1 cellular context compared by ENCODE assay signal in the genomic region with DNA sequence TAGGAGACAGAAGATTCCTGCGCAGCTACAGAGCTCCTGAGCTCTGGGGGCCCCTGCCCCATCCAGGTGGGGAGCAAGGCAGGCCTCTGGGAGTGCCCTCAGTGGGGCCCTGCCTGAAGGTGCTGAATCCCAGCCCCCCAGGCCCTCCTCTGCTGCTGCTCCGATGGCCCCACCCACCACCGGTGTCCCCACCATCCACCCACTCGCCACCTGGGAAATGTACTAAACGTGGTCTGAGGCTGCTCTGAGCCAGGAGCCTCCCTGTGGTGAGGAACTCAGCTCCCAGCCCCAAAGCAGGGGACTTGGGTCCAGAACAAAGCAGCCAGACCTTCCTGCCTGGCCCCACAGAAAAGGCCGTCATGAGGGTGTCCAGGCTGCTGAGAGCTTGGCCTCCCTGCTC.
TF ChIP-seq lines count a peak whose summit lies in the region.

No MANE protein-coding gene starts in this region.

TF ChIP-seq in GM23338, 12 proteins besides CTCF, POLR2A, EP300 and RAD21 (continued from another document):
- TF ChIP-seq, protein P1, sequence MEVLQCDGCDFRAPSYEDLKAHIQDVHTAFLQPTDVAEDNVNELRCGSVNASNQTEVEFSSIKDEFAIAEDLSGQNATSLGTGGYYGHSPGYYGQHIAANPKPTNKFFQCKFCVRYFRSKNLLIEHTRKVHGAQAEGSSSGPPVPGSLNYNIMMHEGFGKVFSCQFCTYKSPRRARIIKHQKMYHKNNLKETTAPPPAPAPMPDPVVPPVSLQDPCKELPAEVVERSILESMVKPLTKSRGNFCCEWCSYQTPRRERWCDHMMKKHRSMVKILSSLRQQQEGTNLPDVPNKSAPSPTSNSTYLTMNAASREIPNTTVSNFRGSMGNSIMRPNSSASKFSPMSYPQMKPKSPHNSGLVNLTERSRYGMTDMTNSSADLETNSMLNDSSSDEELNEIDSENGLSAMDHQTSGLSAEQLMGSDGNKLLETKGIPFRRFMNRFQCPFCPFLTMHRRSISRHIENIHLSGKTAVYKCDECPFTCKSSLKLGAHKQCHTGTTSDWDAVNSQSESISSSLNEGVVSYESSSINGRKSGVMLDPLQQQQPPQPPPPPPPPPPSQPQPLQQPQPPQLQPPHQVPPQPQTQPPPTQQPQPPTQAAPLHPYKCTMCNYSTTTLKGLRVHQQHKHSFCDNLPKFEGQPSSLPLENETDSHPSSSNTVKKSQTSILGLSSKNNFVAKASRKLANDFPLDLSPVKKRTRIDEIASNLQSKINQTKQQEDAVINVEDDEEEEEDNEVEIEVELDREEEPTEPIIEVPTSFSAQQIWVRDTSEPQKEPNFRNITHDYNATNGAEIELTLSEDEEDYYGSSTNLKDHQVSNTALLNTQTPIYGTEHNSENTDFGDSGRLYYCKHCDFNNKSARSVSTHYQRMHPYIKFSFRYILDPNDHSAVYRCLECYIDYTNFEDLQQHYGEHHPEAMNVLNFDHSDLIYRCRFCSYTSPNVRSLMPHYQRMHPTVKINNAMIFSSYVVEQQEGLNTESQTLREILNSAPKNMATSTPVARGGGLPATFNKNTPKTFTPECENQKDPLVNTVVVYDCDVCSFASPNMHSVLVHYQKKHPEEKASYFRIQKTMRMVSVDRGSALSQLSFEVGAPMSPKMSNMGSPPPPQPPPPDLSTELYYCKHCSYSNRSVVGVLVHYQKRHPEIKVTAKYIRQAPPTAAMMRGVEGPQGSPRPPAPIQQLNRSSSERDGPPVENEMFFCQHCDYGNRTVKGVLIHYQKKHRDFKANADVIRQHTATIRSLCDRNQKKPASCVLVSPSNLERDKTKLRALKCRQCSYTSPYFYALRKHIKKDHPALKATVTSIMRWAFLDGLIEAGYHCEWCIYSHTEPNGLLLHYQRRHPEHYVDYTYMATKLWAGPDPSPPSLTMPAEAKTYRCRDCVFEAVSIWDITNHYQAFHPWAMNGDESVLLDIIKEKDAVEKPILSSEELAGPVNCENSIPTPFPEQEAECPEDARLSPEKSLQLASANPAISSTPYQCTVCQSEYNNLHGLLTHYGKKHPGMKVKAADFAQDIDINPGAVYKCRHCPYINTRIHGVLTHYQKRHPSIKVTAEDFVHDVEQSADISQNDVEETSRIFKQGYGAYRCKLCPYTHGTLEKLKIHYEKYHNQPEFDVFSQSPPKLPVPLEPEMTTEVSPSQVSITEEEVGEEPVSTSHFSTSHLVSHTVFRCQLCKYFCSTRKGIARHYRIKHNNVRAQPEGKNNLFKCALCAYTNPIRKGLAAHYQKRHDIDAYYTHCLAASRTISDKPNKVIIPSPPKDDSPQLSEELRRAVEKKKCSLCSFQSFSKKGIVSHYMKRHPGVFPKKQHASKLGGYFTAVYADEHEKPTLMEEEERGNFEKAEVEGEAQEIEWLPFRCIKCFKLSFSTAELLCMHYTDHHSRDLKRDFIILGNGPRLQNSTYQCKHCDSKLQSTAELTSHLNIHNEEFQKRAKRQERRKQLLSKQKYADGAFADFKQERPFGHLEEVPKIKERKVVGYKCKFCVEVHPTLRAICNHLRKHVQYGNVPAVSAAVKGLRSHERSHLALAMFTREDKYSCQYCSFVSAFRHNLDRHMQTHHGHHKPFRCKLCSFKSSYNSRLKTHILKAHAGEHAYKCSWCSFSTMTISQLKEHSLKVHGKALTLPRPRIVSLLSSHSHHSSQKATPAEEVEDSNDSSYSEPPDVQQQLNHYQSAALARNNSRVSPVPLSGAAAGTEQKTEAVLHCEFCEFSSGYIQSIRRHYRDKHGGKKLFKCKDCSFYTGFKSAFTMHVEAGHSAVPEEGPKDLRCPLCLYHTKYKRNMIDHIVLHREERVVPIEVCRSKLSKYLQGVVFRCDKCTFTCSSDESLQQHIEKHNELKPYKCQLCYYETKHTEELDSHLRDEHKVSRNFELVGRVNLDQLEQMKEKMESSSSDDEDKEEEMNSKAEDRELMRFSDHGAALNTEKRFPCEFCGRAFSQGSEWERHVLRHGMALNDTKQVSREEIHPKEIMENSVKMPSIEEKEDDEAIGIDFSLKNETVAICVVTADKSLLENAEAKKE (CRISPR knock-in tag; IDR thresholded peaks at IDR 0.05): no peak
- TF ChIP-seq POLR2AphosphoS5 (IDR thresholded peaks at IDR 0.05; ENCODE audit: low read depth) (no peak), JUNB (IDR thresholded peaks at IDR 0.05; ENCODE audit: unreplicated experiment) (no peak), ZNF114 (CRISPR knock-in tag; IDR thresholded peaks at IDR 0.05) (no peak)
- TF ChIP-seq, protein P2, sequence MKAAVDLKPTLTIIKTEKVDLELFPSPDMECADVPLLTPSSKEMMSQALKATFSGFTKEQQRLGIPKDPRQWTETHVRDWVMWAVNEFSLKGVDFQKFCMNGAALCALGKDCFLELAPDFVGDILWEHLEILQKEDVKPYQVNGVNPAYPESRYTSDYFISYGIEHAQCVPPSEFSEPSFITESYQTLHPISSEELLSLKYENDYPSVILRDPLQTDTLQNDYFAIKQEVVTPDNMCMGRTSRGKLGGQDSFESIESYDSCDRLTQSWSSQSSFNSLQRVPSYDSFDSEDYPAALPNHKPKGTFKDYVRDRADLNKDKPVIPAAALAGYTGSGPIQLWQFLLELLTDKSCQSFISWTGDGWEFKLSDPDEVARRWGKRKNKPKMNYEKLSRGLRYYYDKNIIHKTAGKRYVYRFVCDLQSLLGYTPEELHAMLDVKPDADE (IDR thresholded peaks at IDR 0.05): no peak
